ENCODE assay signal across 10 cellular contexts in the genomic region with DNA sequence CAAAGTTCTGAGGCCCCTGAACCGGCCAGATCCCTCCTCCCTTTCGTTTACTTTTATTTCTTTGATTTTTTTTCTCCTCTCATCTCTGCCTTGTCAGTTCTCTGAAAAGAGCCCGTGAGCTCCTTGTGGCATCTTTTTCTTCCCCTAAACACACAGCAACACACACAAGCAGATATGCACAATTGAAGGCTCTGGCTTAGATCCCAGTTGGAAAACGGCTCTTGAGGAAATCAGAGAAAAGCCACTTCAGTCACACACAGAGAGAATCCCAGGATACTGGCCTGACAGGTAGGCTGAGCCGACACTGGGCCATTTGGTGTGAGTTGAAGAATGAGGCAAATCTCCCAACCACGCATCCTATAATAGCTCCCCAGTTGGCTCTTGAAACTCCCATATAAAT. TPM values are rescaled to one million over a fixed set of nuclear protein-coding genes. Genes with fewer than 3 reads are reported as not detected.
DNase-seq lines count a peak whose midpoint lies in the region; FAIRE-seq and TF ChIP-seq lines count a peak whose summit lies in the region.
"Had no signal": no experiment of that assay in that cellular context is flagged by ENCODE, and none has a peak within 500 bp of the region (broad histone marks: within the 10 kb centered on the region; RNA-seq: fewer than 3 reads in every experiment).

No MANE protein-coding gene starts in this region.

- H3K9ac ChIP-seq in SU-DHL-6 (ENCODE audit: low read length) (no peak overlapping the region), skeletal muscle satellite cell (ENCODE audit: low read depth, low read length) (peak overlapping the region; percentile 54)

- no peak for TF ChIP-seq POLR2A in esophagus squamous epithelium (IDR thresholded peaks at IDR 0.05)

- no peaks in the 10 kb centered on the region for H3K9me2 ChIP-seq in SU-DHL-6 (replicated peaks; ENCODE audit: insufficient read depth, low read length)

- H3K27ac ChIP-seq in SU-DHL-6 (ENCODE audit: low read depth, low read length) (no peak overlapping the region), esophagus squamous epithelium (peak overlapping the region in 2 of 4 donors; percentile 59 to 62), small intestine (ENCODE audit: low read depth in 1 of 2, low read length in 1 of 2) (no peak overlapping the region)
- H3K27ac ChIP-seq: 22Rv1 had no signal

- intact Hi-C loops in esophagus squamous epithelium (cut with DNase I): no loop called here

- DNase-seq in DMS153 (lab: John Stamatoyannopoulos, UW): peak; percentile 4
- no peak for DNase-seq in DMS153 treated with DMSO at 0.1 percent for 48 hours (lab: John Stamatoyannopoulos, UW; ENCODE audit: unreplicated experiment)
- no peak for DNase-seq in esophagus squamous epithelium (lab: John Stamatoyannopoulos, UW)
- DNase-seq in NCI-H446 (lab: John Stamatoyannopoulos, UW): no peak
- DNase-seq in small intestine: no peak
- DNase-seq in RPMI8226: no peak

- H3K4me2 ChIP-seq in SU-DHL-6 (ENCODE audit: low read depth, low read length, poor library complexity, severe bottlenecking) (peak overlapping the region; percentile 50), skeletal muscle satellite cell (ENCODE audit: low read length) (peak overlapping the region; percentile 80)

- H3K4me3 ChIP-seq in SU-DHL-6 (ENCODE audit: insufficient read depth, low read length, poor library complexity, severe bottlenecking): no peak overlapping the region
- H3K4me3 ChIP-seq in esophagus squamous epithelium: peak overlapping the region in 3 of 4 donors; percentile 46 to 61 (median 48)
- H3K4me3 ChIP-seq in skeletal muscle satellite cell (ENCODE audit: low read length): peak overlapping the region; percentile 66
- no peak overlapping the region for H3K4me3 ChIP-seq in small intestine (ENCODE audit: low read depth in 1 of 2, low read length in 2 of 2)

- H3K36me3 ChIP-seq in SU-DHL-6 (ENCODE audit: low read length) (no peaks in the 10 kb centered on the region), esophagus squamous epithelium (no peaks in the 10 kb centered on the region), skeletal muscle satellite cell (ENCODE audit: insufficient read depth, low read length) (no peaks in the 10 kb centered on the region), small intestine (ENCODE audit: control insufficient read depth in 2 of 2, insufficient read depth in 2 of 2, low read length in 2 of 2) (no peaks in the 10 kb centered on the region)

- 0 to 21% methylated on average over 3 to 6 of the region's 6 CpGs for WGBS in esophagus squamous epithelium, 2 donors
- WGBS in small intestine, 3 donors: 20 to 34% (median 26%) methylated on average over 6 of the region's 6 CpGs

- no peaks in the 10 kb centered on the region for H4K20me1 ChIP-seq in SU-DHL-6 (ENCODE audit: low read depth, low read length)

- peaks cover 0 to 7% (median 4%) of the 10 kb centered on the region in 3 donors for H3K4me1 ChIP-seq in esophagus squamous epithelium
- H3K4me1 ChIP-seq in skeletal muscle satellite cell (ENCODE audit: control insufficient read depth, insufficient read depth, low read length): peaks cover 5% of the 10 kb centered on the region
- no peaks in the 10 kb centered on the region for H3K4me1 ChIP-seq in small intestine (ENCODE audit: control insufficient read depth in 2 of 2, insufficient read depth in 1 of 2, low read depth in 1 of 2, low read length in 1 of 2)

- no peaks in the 10 kb centered on the region for H3F3A ChIP-seq in SU-DHL-6 (ENCODE audit: insufficient read depth)

- H3K79me2 ChIP-seq in SU-DHL-6 (ENCODE audit: insufficient read depth, low read length): no peaks in the 10 kb centered on the region

- no peak for FAIRE-seq in small intestine (lab: Jason Lieb, UNC)

- no peak for TF ChIP-seq CTCF in SU-DHL-6 (IDR thresholded peaks at IDR 0.05; ENCODE audit: insufficient read depth, low read length, poor library complexity, severe bottlenecking)
- no peak for TF ChIP-seq CTCF in esophagus squamous epithelium (IDR thresholded peaks at IDR 0.05)

- H3K27me3 ChIP-seq in SU-DHL-6 (ENCODE audit: low read length) (no peaks in the 10 kb centered on the region), esophagus squamous epithelium (peaks cover 0 to 4% (median 0%) of the 10 kb centered on the region in 4 donors), skeletal muscle satellite cell (ENCODE audit: control insufficient read depth, insufficient read depth, low read length) (peaks cover 5% of the 10 kb centered on the region), small intestine (ENCODE audit: control insufficient read depth in 2 of 2, insufficient read depth in 2 of 2, low read length in 2 of 2) (no peaks in the 10 kb centered on the region)

- H3K9me3 ChIP-seq in SU-DHL-6 (ENCODE audit: insufficient read depth, low read length) (no peaks in the 10 kb centered on the region), esophagus squamous epithelium (no peaks in the 10 kb centered on the region), skeletal muscle satellite cell (replicated peaks; ENCODE audit: low read length) (no peaks in the 10 kb centered on the region), small intestine (ENCODE audit: control insufficient read depth, low read depth) (no peaks in the 10 kb centered on the region)

- no peak overlapping the region for H2AFZ ChIP-seq in SU-DHL-6 (ENCODE audit: low read depth, low read length, severe bottlenecking)

RNA-seq across cellular contexts. Expression of a gene that starts 12.9 kb away (rescaled TPM):
- total RNA-seq in esophagus squamous epithelium: 10 to 100 TPM in 1 of 4 donors, 1 to 10 TPM in 3; 1.1 to 11.6 (median 5.0) TPM
- not detected in 2 replicates for total RNA-seq in skeletal muscle satellite cell (2012; rRNA removed)
- polyA plus RNA-seq in small intestine: 1 to 10 TPM in 1 of 3 donors, under 1 TPM in 1, not detected in 1; 0.27 to 8.6 TPM
- total RNA-seq: T-helper 2 cell treated with Interferon-gamma antibody and Interleukin-4, amounts not matched to agents 100 ng/mL and 5 ng/mL, for 36 hours had no signal

Comparison
In these comparisons a context has a peak if more than half of its experiments do, and no peak if none do; other contexts are left out.
1. H3K4me3 ChIP-seq: peak in esophagus squamous epithelium (3 of 4) and skeletal muscle satellite cell (single experiment); none in SU-DHL-6 (single experiment) and small intestine (0 of 2).